Comparison of ENCODE assay signal across 19 cellular contexts in the genomic region with DNA sequence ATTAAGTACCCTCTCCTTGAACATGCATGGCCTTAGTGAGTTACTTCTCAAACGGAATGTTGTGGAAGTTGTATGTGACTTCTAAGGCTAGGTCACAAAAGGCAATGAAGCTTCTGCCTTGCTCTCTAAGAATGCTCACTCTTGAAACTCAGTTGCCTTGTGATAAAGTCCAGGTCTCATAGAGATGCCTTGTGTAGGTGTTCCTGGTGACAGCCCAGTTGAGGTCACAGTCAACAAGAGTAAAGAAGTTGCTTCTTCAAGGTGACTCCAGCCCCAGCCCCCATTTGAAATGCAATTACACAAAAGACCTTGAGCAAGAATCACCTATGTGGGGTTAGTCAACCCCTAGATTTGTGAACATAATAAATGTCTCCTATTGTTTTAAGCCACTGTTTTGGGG. TPM values are rescaled to one million over a fixed set of nuclear protein-coding genes. Genes with fewer than 3 reads are reported as not detected.
DNase-seq lines count a peak whose midpoint lies in the region; ATAC-seq and TF ChIP-seq lines count a peak whose summit lies in the region.
"Had no signal": no experiment of that assay in that cellular context is flagged by ENCODE, and none has a peak within 500 bp of the region (broad histone marks: within the 10 kb centered on the region; RNA-seq: fewer than 3 reads in every experiment).

No MANE protein-coding gene starts in this region.

- H3K27ac ChIP-seq in DND-41 (ENCODE audit: low read length), result peak overlapping the region; percentile 13; the same call in 1 of the 2 replicates
- 0 out of 2 replicates have a peak overlapping the region, but pooled peaks have one; percentile 6 for H3K27ac ChIP-seq in PC-9
- no peak overlapping the region for H3K27ac ChIP-seq in endodermal cell (ENCODE audit: low read depth, low read length)

- H3K9me3 ChIP-seq in DND-41 (ENCODE audit: insufficient read depth, low read length, severe bottlenecking) (no peaks in the 10 kb centered on the region), PC-9 (ENCODE audit: insufficient read depth, low read depth) (no peaks in the 10 kb centered on the region), endodermal cell (ENCODE audit: control insufficient read depth, low read length) (no peaks in the 10 kb centered on the region)
- H3K9me3 ChIP-seq: BE2C, Caco-2 had no signal

- intact Hi-C loops in PC-9 (cut with micrococcal nuclease; ENCODE audit: unreplicated experiment), result no loop called here

- no peaks in the 10 kb centered on the region for H3K9me2 ChIP-seq in PC-9 (ENCODE audit: insufficient read depth)

- H3K4me1 Mint-ChIP-seq in endodermal cell, result no peaks in the 10 kb centered on the region
- peaks cover 67 to 71% of the 10 kb centered on the region in 2 donors for H3K4me1 Mint-ChIP-seq in natural killer cell treated with Interleukin-12 subunit alpha and Interleukin-12 subunit beta and Interleukin-15 and Interleukin-18, amount 100 ng/mL, for 72 hours (ENCODE audit: low read depth in 2 of 2)

- peaks cover 27% of the 10 kb centered on the region for H3F3A ChIP-seq in PC-9 (ENCODE audit: insufficient read depth, low read depth)

- TF ChIP-seq CTCF in DND-41 (IDR thresholded peaks at IDR 0.05; ENCODE audit: borderline replicate concordance, extremely low read depth, low read length, poor library complexity, severe bottlenecking), result no peak
- TF ChIP-seq CTCF in PC-9 (conservative IDR thresholded peaks at IDR 0.05), result no peak
- no peak for TF ChIP-seq CTCF in endodermal cell (conservative IDR thresholded peaks at IDR 0.05)

- H3K27me3 ChIP-seq in DND-41 (ENCODE audit: insufficient read depth, low read length, poor library complexity) (no peaks in the 10 kb centered on the region), PC-9 (ENCODE audit: insufficient read depth, low read depth) (no peaks in the 10 kb centered on the region), endodermal cell (ENCODE audit: control insufficient read depth, insufficient read depth, low read length, poor library complexity, severe bottlenecking) (no peaks in the 10 kb centered on the region)
- H3K27me3 ChIP-seq: BE2C had no signal

- WGBS in endodermal cell (ENCODE audit: insufficient coverage in 1 of 2, insufficient read length in 1 of 2), 2 experiments, result 92 to 100% methylated on average over 1 of the region's 1 CpG

- CTCF ChIA-PET in PC-9 (lab: Charles Lee), result no interaction called here

- peaks cover 7% of the 10 kb centered on the region for H3K36me3 Mint-ChIP-seq in endodermal cell (ENCODE audit: low read depth)
- peaks cover 46% of the 10 kb centered on the region for H3K36me3 Mint-ChIP-seq in natural killer cell treated with Interleukin-12 subunit alpha and Interleukin-12 subunit beta and Interleukin-15 and Interleukin-18, amount 100 ng/mL, for 72 hours

- peaks cover 47% of the 10 kb centered on the region for H3K36me3 ChIP-seq in DND-41 (ENCODE audit: insufficient read depth, low read length)
- peaks cover 52% of the 10 kb centered on the region for H3K36me3 ChIP-seq in PC-9 (ENCODE audit: low read depth)
- peaks cover 26% of the 10 kb centered on the region for H3K36me3 ChIP-seq in endodermal cell (ENCODE audit: control insufficient read depth, insufficient read depth, low read length)
- H3K36me3 ChIP-seq: BE2C had no signal

- POLR2A ChIA-PET in PC-9 (lab: Charles Lee; ENCODE audit: unreplicated experiment), result no interaction called here

- peaks cover 95% of the 10 kb centered on the region for H3K79me2 ChIP-seq in DND-41 (ENCODE audit: insufficient read depth, low read length)
- H3K79me2 ChIP-seq in PC-9 (ENCODE audit: low read depth), result peaks cover 77% of the 10 kb centered on the region

- no peak overlapping the region for H2AFZ ChIP-seq in DND-41 (ENCODE audit: low read depth, low read length)
- H2AFZ ChIP-seq in PC-9, result no peak overlapping the region
- H2AFZ ChIP-seq: GM23338 had no signal

- no peak overlapping the region for H3K4me2 ChIP-seq in DND-41 (ENCODE audit: insufficient read depth, low read length)
- H3K4me2 ChIP-seq in PC-9, result no peak overlapping the region
- H3K4me2 ChIP-seq: GM23338 had no signal

- peak overlapping the region; percentile 71 for H3K27ac Mint-ChIP-seq in endodermal cell
- H3K27ac Mint-ChIP-seq in natural killer cell treated with Interleukin-12 subunit alpha and Interleukin-12 subunit beta and Interleukin-15 and Interleukin-18, amount 100 ng/mL, for 72 hours, result peak overlapping the region; percentile 10 to 87
- H3K27ac Mint-ChIP-seq: CD4-positive, alpha-beta T cell; GM23338; IgD-negative memory B cell had no signal

- DNase-seq in DND-41 (no peak), PC-9 (no peak), endodermal cell (no peak), ecto neural progenitor cell (ENCODE audit: low spot score) (no peak), T-helper 9 cell (no peak), HuH-7 (ENCODE audit: low spot score) (no peak)
- no peak for DNase-seq in natural killer cell treated with Interleukin-12 subunit alpha and Interleukin-12 subunit beta and Interleukin-15 and Interleukin-18, amount 100 ng/mL, for 72 hours (ENCODE audit: low spot score)
- DNase-seq: ACHN; BE2C; C1 segment of cervical spinal cord; Caco-2; CD4-positive, alpha-beta T cell; DMS79; GF-D8; HCEC 1CT; KBM-7 had no signal

- no peak overlapping the region for H3K9ac ChIP-seq in DND-41 (ENCODE audit: low read depth, low read length)
- no peak overlapping the region for H3K9ac ChIP-seq in endodermal cell (ENCODE audit: extremely low read depth, low read length, poor library complexity, severe bottlenecking)

- no TSS peak for BruUV-seq in PC-9 (replicated peaks; lab: Mats Ljungman, UMichigan)

- no peak for ATAC-seq in DND-41 (ENCODE audit: insufficient read depth, low read depth)
- no peak for ATAC-seq in natural killer cell treated with Interleukin-12 subunit alpha and Interleukin-12 subunit beta and Interleukin-15 and Interleukin-18, amount 100 ng/mL, for 72 hours
- no peak for ATAC-seq in GM18498 (IDR thresholded peaks at IDR 0.05; ENCODE audit: unreplicated experiment)
- ATAC-seq: GM23338 had no signal

- H3K9me3 Mint-ChIP-seq in endodermal cell, result no peaks in the 10 kb centered on the region
- no peaks in the 10 kb centered on the region for H3K9me3 Mint-ChIP-seq in natural killer cell treated with Interleukin-12 subunit alpha and Interleukin-12 subunit beta and Interleukin-15 and Interleukin-18, amount 100 ng/mL, for 72 hours
- H3K9me3 Mint-ChIP-seq: CD4-positive, alpha-beta T cell; GM23338; IgD-negative memory B cell had no signal

- H3K27me3 Mint-ChIP-seq in endodermal cell (ENCODE audit: insufficient read depth), result no peaks in the 10 kb centered on the region
- no peaks in the 10 kb centered on the region for H3K27me3 Mint-ChIP-seq in natural killer cell treated with Interleukin-12 subunit alpha and Interleukin-12 subunit beta and Interleukin-15 and Interleukin-18, amount 100 ng/mL, for 72 hours
- H3K27me3 Mint-ChIP-seq: CD4-positive, alpha-beta T cell; IgD-negative memory B cell had no signal

- H3K4me3 ChIP-seq in DND-41 (ENCODE audit: low read depth in 1 of 2, low read length in 2 of 2) (no peak overlapping the region), PC-9 (no peak overlapping the region), endodermal cell (ENCODE audit: low read length) (no peak overlapping the region)
- H3K4me3 ChIP-seq: GM23338 had no signal

- no peaks in the 10 kb centered on the region for H4K20me1 ChIP-seq in DND-41 (ENCODE audit: insufficient read depth, low read length)
- no peaks in the 10 kb centered on the region for H4K20me1 ChIP-seq in PC-9 (ENCODE audit: insufficient read depth)

- H3K4me3 Mint-ChIP-seq in endodermal cell, result no peak overlapping the region
- H3K4me3 Mint-ChIP-seq in natural killer cell treated with Interleukin-12 subunit alpha and Interleukin-12 subunit beta and Interleukin-15 and Interleukin-18, amount 100 ng/mL, for 72 hours, result no peak overlapping the region
- H3K4me3 Mint-ChIP-seq: CD4-positive, alpha-beta T cell; GM23338; IgD-negative memory B cell had no signal

- H3K4me1 ChIP-seq in DND-41 (ENCODE audit: insufficient read depth, low read length) (peaks cover 39% of the 10 kb centered on the region), PC-9 (replicated peaks; ENCODE audit: insufficient read depth) (peaks cover 41% of the 10 kb centered on the region), endodermal cell (ENCODE audit: control insufficient read depth, insufficient read depth, low read length) (peaks cover 2% of the 10 kb centered on the region)
- H3K4me1 ChIP-seq: BE2C, Caco-2 had no signal

RNA-seq across cellular contexts. Expression of a gene that starts 35.6 kb away (rescaled TPM):
- total RNA-seq in PC-9 (2021) (77.2 and 78.1 TPM in 2 replicates), endodermal cell (10 to 100 TPM; 47.3 to 48.5 TPM)
- polyA plus RNA-seq in endodermal cell (2013, experiment 1 of 2), result 27.7 TPM
- 25.6 TPM for polyA plus RNA-seq in endodermal cell (2013, experiment 2 of 2)
- 100 to 1,000 TPM; 151 to 156 TPM for total RNA-seq in natural killer cell treated with Interleukin-12 subunit alpha and Interleukin-12 subunit beta and Interleukin-15 and Interleukin-18, amount 100 ng/mL, for 72 hours
